1 cellular context compared by ENCODE assay signal in genomic region chr13:51626749-51627148, GRCh38.
TF ChIP-seq lines count a peak whose summit lies in the region.

No MANE protein-coding gene starts in this region.

TF ChIP-seq in SK-N-SH, 30 proteins besides CTCF, POLR2A, EP300 and RAD21 (continued from another document):
- TF ChIP-seq, protein P1, sequence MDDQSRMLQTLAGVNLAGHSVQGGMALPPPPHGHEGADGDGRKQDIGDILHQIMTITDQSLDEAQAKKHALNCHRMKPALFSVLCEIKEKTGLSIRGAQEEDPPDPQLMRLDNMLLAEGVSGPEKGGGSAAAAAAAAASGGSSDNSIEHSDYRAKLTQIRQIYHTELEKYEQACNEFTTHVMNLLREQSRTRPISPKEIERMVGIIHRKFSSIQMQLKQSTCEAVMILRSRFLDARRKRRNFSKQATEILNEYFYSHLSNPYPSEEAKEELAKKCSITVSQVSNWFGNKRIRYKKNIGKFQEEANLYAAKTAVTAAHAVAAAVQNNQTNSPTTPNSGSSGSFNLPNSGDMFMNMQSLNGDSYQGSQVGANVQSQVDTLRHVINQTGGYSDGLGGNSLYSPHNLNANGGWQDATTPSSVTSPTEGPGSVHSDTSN (IDR thresholded peaks at IDR 0.05) = no peak
- TF ChIP-seq FOXJ3 (CRISPR knock-in tag; IDR thresholded peaks at IDR 0.05) = no peak
- TF ChIP-seq ELF1 (IDR thresholded peaks at IDR 0.05) = no peak
- TF ChIP-seq RCOR1 (IDR thresholded peaks at IDR 0.05; ENCODE audit: low read length) = no peak
- TF ChIP-seq SIN3A (IDR thresholded peaks at IDR 0.05; ENCODE audit: borderline replicate concordance, low read depth, low read length) = no peak
- TF ChIP-seq MXI1 (IDR thresholded peaks at IDR 0.05; ENCODE audit: low read depth, low read length) = no peak
- TF ChIP-seq FOSL2 (IDR thresholded peaks at IDR 0.05; ENCODE audit: borderline replicate concordance, low read depth) = no peak
- TF ChIP-seq TCF12 (IDR thresholded peaks at IDR 0.05) = no peak
- TF ChIP-seq NFIC (IDR thresholded peaks at IDR 0.05; ENCODE audit: borderline replicate concordance) = no peak
TF ChIP-seq in SK-N-SH: peak in this region for 0.
